In the genomic region with DNA sequence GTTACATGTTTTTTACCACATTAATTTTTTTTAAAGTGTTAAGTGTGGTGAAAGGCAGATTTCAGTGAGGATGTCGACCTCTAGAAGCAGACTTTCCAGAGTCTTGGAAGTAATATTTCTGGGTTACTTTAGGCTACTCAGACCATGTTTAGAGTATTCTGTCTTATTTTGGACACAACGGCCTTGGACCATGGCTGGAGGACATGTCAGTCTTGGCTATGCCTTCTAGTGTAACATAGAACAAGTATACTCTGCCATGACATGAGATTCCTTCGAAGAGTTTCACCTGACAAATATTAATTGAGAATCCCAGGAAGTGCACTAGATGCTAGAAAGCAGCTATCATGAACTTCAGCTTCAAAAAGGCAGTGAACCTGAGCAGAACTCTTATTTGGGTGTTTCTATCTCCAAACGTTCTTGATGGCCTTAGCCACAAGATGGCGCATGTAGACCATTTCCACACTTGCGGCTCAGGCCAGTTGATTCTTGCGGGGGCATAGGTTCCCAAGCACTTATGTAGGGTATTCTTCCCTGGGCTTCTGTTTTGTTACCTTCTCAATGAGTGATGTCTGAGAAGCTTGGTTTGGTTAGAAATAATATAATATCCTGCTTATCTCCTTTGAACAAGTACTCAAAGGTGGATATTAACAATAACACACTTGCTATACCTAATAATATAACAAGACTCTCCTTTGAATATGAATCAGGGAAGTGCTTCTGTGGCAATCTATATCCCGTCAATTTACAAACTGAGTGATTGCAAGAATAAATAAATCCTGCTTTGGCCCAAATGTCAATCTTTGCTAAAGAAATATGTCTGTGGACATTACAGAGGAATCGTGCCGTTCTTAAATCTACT, we compare ENCODE assay signal across 8 cellular contexts.
DNase-seq lines count a peak whose midpoint lies in the region; ATAC-seq lines count a peak whose summit lies in the region.

No MANE protein-coding gene starts in this region.

- H3K27me3 Mint-ChIP-seq in activated CD4-positive, alpha-beta T cell treated with anti-CD3 and anti-CD28 coated beads for 36 hours = peaks cover 2% of the 10 kb centered on the region
- H3K27me3 Mint-ChIP-seq in memory B cell = peaks cover 4% of the 10 kb centered on the region

- H3K4me3 Mint-ChIP-seq in activated CD4-positive, alpha-beta T cell treated with anti-CD3 and anti-CD28 coated beads for 36 hours = no peak overlapping the region
- H3K4me3 Mint-ChIP-seq in memory B cell = no peak overlapping the region

- POLR2A ChIA-PET in activated CD4-positive, alpha-beta T cell treated with anti-CD3 and anti-CD28 coated beads for 36 hours (lab: Charles Lee) = interaction anchor here (0.6 kb wide), 1 partner anchor 221 kb away, joined by 3 read pairs; no protein-coding TSS in a partner anchor

- H3K9me3 Mint-ChIP-seq in activated CD4-positive, alpha-beta T cell treated with anti-CD3 and anti-CD28 coated beads for 36 hours (ENCODE audit: low read depth) = no peaks in the 10 kb centered on the region
- H3K9me3 Mint-ChIP-seq in memory B cell = no peaks in the 10 kb centered on the region

- H3K27ac Mint-ChIP-seq in activated CD4-positive, alpha-beta T cell treated with anti-CD3 and anti-CD28 coated beads for 36 hours = no peak overlapping the region
- H3K27ac Mint-ChIP-seq in memory B cell = no peak overlapping the region

- CTCF ChIA-PET in activated CD4-positive, alpha-beta T cell treated with anti-CD3 and anti-CD28 coated beads for 36 hours (lab: Charles Lee) = interaction anchor here (0.6 to 5.3 kb wide), 8 partner anchors 9 to 620 kb away, joined by 3 to 34 read pairs (median 5); no protein-coding TSS in a partner anchor

- peak; percentile 82 for DNase-seq in AG20443 (ENCODE audit: low spot score)
- DNase-seq in NCI-H2227 (lab: John Stamatoyannopoulos, UW; ENCODE audit: unreplicated experiment) = peak; percentile 88
- DNase-seq in activated CD4-positive, alpha-beta T cell treated with anti-CD3 and anti-CD28 coated beads for 36 hours = peak; percentile 77
- peak; percentile 87 for DNase-seq in dermis blood vessel endothelial cell
- DNase-seq in memory B cell (ENCODE audit: low spot score in 2 of 2) = peak; percentile 49 to 52
- DNase-seq in stimulated activated CD8-positive, alpha-beta memory T cell treated with anti-CD3 and anti-CD28 coated beads, Interleukin-15, amount 100 ng/mL, for 48 hours (ENCODE audit: low read depth in 2 of 2) = peak; percentile 4 to 20

- no peaks in the 10 kb centered on the region for H3K36me3 Mint-ChIP-seq in activated CD4-positive, alpha-beta T cell treated with anti-CD3 and anti-CD28 coated beads for 36 hours (ENCODE audit: low read depth)
- H3K36me3 Mint-ChIP-seq in memory B cell = no peaks in the 10 kb centered on the region

- ATAC-seq in GM18858 (IDR thresholded peaks at IDR 0.05; ENCODE audit: unreplicated experiment) = peak; percentile 84
- peak; percentile 92 for ATAC-seq in HG03095 (IDR thresholded peaks at IDR 0.05; ENCODE audit: unreplicated experiment)
- ATAC-seq in activated CD4-positive, alpha-beta T cell treated with anti-CD3 and anti-CD28 coated beads for 36 hours = peak; percentile 42
- ATAC-seq in memory B cell (ENCODE audit: low read depth) = peak; percentile 66

- intact Hi-C loops in activated CD4-positive, alpha-beta T cell treated with anti-CD3 and anti-CD28 coated beads for 36 hours (cut with DNase I, micrococcal nuclease) = loop anchor here (1.0 to 5.0 kb wide), 6 partner anchors 138 to 1482 kb away; a partner anchor contains a TSS

- no peaks in the 10 kb centered on the region for H3K4me1 Mint-ChIP-seq in activated CD4-positive, alpha-beta T cell treated with anti-CD3 and anti-CD28 coated beads for 36 hours
- no peaks in the 10 kb centered on the region for H3K4me1 Mint-ChIP-seq in memory B cell

Comparison
In these comparisons a context has a peak if more than half of its experiments do, and no peak if none do; other contexts are left out.
1. Peak in every context shown above with its lines: DNase-seq and ATAC-seq.
2. DNase-seq: peak in every context shown above with its lines; median percentile 88 in NCI-H2227; 87 in dermis blood vessel endothelial cell; 82 in AG20443; 77 in activated CD4-positive, alpha-beta T cell treated with anti-CD3 and anti-CD28 coated beads for 36 hours; 50 in memory B cell; 12 in stimulated activated CD8-positive, alpha-beta memory T cell treated with anti-CD3 and anti-CD28 coated beads, Interleukin-15, amount 100 ng/mL, for 48 hours.
3. ATAC-seq: peak in every context shown above with its lines; median percentile 92 in HG03095; 84 in GM18858; 66 in memory B cell; 42 in activated CD4-positive, alpha-beta T cell treated with anti-CD3 and anti-CD28 coated beads for 36 hours.